Comparison of ENCODE assay signal across 1 cellular context in the genomic region with DNA sequence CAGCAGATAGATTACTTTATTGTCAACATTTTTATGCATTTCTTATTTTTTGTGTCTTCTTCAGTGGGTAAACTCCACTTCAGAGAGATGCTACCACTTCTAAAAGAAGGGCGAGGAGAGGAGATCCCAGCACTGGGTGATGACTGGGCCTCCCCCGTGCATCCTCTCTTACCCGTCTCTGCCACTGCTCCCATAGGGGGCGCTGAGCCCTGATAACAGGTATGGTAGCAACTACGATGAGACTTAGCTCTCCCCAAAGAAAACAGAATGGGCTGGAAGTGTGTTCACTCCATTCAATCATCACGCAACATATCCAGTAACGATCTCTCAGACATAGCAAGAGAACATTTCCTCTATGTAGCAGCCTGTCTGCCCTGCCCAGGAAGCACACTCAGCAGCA.
TF ChIP-seq lines count a peak whose summit lies in the region.

No MANE protein-coding gene starts in this region.

TF ChIP-seq in GM23338, 12 proteins besides CTCF, POLR2A, EP300 and RAD21 (continued from another document):
- TF ChIP-seq, protein P1, sequence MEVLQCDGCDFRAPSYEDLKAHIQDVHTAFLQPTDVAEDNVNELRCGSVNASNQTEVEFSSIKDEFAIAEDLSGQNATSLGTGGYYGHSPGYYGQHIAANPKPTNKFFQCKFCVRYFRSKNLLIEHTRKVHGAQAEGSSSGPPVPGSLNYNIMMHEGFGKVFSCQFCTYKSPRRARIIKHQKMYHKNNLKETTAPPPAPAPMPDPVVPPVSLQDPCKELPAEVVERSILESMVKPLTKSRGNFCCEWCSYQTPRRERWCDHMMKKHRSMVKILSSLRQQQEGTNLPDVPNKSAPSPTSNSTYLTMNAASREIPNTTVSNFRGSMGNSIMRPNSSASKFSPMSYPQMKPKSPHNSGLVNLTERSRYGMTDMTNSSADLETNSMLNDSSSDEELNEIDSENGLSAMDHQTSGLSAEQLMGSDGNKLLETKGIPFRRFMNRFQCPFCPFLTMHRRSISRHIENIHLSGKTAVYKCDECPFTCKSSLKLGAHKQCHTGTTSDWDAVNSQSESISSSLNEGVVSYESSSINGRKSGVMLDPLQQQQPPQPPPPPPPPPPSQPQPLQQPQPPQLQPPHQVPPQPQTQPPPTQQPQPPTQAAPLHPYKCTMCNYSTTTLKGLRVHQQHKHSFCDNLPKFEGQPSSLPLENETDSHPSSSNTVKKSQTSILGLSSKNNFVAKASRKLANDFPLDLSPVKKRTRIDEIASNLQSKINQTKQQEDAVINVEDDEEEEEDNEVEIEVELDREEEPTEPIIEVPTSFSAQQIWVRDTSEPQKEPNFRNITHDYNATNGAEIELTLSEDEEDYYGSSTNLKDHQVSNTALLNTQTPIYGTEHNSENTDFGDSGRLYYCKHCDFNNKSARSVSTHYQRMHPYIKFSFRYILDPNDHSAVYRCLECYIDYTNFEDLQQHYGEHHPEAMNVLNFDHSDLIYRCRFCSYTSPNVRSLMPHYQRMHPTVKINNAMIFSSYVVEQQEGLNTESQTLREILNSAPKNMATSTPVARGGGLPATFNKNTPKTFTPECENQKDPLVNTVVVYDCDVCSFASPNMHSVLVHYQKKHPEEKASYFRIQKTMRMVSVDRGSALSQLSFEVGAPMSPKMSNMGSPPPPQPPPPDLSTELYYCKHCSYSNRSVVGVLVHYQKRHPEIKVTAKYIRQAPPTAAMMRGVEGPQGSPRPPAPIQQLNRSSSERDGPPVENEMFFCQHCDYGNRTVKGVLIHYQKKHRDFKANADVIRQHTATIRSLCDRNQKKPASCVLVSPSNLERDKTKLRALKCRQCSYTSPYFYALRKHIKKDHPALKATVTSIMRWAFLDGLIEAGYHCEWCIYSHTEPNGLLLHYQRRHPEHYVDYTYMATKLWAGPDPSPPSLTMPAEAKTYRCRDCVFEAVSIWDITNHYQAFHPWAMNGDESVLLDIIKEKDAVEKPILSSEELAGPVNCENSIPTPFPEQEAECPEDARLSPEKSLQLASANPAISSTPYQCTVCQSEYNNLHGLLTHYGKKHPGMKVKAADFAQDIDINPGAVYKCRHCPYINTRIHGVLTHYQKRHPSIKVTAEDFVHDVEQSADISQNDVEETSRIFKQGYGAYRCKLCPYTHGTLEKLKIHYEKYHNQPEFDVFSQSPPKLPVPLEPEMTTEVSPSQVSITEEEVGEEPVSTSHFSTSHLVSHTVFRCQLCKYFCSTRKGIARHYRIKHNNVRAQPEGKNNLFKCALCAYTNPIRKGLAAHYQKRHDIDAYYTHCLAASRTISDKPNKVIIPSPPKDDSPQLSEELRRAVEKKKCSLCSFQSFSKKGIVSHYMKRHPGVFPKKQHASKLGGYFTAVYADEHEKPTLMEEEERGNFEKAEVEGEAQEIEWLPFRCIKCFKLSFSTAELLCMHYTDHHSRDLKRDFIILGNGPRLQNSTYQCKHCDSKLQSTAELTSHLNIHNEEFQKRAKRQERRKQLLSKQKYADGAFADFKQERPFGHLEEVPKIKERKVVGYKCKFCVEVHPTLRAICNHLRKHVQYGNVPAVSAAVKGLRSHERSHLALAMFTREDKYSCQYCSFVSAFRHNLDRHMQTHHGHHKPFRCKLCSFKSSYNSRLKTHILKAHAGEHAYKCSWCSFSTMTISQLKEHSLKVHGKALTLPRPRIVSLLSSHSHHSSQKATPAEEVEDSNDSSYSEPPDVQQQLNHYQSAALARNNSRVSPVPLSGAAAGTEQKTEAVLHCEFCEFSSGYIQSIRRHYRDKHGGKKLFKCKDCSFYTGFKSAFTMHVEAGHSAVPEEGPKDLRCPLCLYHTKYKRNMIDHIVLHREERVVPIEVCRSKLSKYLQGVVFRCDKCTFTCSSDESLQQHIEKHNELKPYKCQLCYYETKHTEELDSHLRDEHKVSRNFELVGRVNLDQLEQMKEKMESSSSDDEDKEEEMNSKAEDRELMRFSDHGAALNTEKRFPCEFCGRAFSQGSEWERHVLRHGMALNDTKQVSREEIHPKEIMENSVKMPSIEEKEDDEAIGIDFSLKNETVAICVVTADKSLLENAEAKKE (CRISPR knock-in tag; IDR thresholded peaks at IDR 0.05) = no peak
- TF ChIP-seq, protein P2, sequence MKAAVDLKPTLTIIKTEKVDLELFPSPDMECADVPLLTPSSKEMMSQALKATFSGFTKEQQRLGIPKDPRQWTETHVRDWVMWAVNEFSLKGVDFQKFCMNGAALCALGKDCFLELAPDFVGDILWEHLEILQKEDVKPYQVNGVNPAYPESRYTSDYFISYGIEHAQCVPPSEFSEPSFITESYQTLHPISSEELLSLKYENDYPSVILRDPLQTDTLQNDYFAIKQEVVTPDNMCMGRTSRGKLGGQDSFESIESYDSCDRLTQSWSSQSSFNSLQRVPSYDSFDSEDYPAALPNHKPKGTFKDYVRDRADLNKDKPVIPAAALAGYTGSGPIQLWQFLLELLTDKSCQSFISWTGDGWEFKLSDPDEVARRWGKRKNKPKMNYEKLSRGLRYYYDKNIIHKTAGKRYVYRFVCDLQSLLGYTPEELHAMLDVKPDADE (IDR thresholded peaks at IDR 0.05) = no peak
- TF ChIP-seq EZH2phosphoT487 (IDR thresholded peaks at IDR 0.05; ENCODE audit: unreplicated experiment) (no peak), JUNB (IDR thresholded peaks at IDR 0.05; ENCODE audit: unreplicated experiment) (no peak), ZNF114 (CRISPR knock-in tag; IDR thresholded peaks at IDR 0.05) (no peak), POLR2AphosphoS5 (IDR thresholded peaks at IDR 0.05; ENCODE audit: low read depth) (no peak), NANOG (IDR thresholded peaks at IDR 0.05; ENCODE audit: borderline replicate concordance) (no peak)
- TF ChIP-seq, protein P3, sequence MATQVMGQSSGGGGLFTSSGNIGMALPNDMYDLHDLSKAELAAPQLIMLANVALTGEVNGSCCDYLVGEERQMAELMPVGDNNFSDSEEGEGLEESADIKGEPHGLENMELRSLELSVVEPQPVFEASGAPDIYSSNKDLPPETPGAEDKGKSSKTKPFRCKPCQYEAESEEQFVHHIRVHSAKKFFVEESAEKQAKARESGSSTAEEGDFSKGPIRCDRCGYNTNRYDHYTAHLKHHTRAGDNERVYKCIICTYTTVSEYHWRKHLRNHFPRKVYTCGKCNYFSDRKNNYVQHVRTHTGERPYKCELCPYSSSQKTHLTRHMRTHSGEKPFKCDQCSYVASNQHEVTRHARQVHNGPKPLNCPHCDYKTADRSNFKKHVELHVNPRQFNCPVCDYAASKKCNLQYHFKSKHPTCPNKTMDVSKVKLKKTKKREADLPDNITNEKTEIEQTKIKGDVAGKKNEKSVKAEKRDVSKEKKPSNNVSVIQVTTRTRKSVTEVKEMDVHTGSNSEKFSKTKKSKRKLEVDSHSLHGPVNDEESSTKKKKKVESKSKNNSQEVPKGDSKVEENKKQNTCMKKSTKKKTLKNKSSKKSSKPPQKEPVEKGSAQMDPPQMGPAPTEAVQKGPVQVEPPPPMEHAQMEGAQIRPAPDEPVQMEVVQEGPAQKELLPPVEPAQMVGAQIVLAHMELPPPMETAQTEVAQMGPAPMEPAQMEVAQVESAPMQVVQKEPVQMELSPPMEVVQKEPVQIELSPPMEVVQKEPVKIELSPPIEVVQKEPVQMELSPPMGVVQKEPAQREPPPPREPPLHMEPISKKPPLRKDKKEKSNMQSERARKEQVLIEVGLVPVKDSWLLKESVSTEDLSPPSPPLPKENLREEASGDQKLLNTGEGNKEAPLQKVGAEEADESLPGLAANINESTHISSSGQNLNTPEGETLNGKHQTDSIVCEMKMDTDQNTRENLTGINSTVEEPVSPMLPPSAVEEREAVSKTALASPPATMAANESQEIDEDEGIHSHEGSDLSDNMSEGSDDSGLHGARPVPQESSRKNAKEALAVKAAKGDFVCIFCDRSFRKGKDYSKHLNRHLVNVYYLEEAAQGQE (IDR thresholded peaks at IDR 0.05; ENCODE audit: unreplicated experiment) = no peak
